In the genomic region with DNA sequence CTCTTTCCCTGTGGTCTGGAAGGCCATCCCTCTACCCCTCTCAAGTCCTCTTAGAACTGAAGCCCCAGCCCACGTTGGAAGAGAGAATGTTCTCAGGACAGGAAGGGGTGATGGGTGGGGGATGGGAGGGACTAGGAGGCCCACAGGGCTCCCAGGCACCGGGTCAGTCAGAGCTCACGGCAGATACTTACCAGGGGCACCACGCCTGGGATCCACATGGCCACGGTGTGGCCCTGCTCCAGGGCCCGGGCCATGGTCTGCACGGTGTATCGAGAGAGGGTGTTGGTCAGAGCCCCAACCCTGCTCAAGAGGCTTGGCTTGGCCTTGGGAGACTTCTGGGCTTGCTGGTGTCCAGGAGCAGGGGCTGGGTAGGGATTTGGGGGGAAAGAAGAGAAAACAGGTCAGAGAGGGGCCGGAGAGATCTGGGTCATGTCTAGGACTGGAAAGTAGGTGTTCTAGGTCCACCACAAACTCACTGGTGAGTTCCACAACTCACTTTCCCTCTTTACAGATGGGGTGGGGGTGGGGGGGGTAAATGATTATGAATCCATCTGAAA, we compare ENCODE assay signal across 26 cellular contexts. TPM values are rescaled to one million over a fixed set of nuclear protein-coding genes. Genes with fewer than 3 reads are reported as not detected.
"Had no signal": no experiment of that assay in that cellular context is flagged by ENCODE, and none has a peak within 500 bp of the region (broad histone marks: within the 10 kb centered on the region; RNA-seq: fewer than 3 reads in every experiment).

No MANE protein-coding gene starts in this region.

- DNase-seq: head of caudate nucleus; hippocampal formation; kidney glomerular epithelial cell; left colon; left ventricle myocardium inferior; midbrain; mucosa of descending colon; naive thymus-derived CD4-positive, alpha-beta T cell; occipital lobe; ovary; stimulated activated CD4-positive, alpha-beta T cell treated with anti-CD3 and anti-CD28 coated beads, Interleukin-4, amount 100 ng/mL, for 24 hours; stimulated activated naive CD4-positive, alpha-beta T cell; substantia nigra had no signal

- H3K36me3 ChIP-seq: left ventricle myocardium inferior, neutrophil, ovary, right atrium auricular region, tibial nerve, upper lobe of left lung, vagina had no signal

- H3K9me3 ChIP-seq: left ventricle myocardium inferior, mucosa of descending colon, neutrophil, ovary, right atrium auricular region, tibial nerve, upper lobe of left lung, vagina had no signal

- H3K27me3 ChIP-seq: ovary, right atrium auricular region, tibial nerve, upper lobe of left lung, vagina had no signal

- H3K4me3 ChIP-seq: left ventricle myocardium inferior, lung, mucosa of descending colon, ovary, right atrium auricular region, skin epidermis, tibial nerve, upper lobe of left lung, vagina had no signal

- H3K27ac ChIP-seq: left ventricle myocardium inferior, neutrophil, ovary, right atrium auricular region, skin epidermis, tibial nerve, upper lobe of left lung, vagina had no signal

- ATAC-seq: left colon; mucosa of descending colon; naive thymus-derived CD4-positive, alpha-beta T cell; natural killer cell treated with Interleukin-12 subunit alpha and Interleukin-12 subunit beta and Interleukin-15 and Interleukin-18, amount 100 ng/mL, for 72 hours; sciatic nerve; stimulated activated effector memory CD8-positive, alpha-beta T cell treated with anti-CD3 and anti-CD28 coated beads, Interleukin-12 subunit alpha, Interleukin-12 subunit beta, amount 100 ng/mL, for 72 hours had no signal

RNA-seq across cellular contexts. Expression of gene PLIN1, which starts 9.8 kb away (rescaled TPM):
- polyA plus RNA-seq: neural cell had no signal

RNA-seq across cellular contexts. Expression of gene KIF7, which starts 14.1 kb away (rescaled TPM):
- polyA plus RNA-seq: naive thymus-derived CD4-positive, alpha-beta T cell had no signal

RNA-seq across cellular contexts. Expression of gene WDR93, which starts 21.2 kb away (rescaled TPM):
- total RNA-seq: left colon; left ventricle myocardium inferior; myocyte; natural killer cell treated with Interleukin-12 subunit alpha and Interleukin-12 subunit beta and Interleukin-15 and Interleukin-18, amount 100 ng/mL, for 72 hours; sciatic nerve; urinary bladder; vagina had no signal
- polyA plus RNA-seq: naive thymus-derived CD4-positive, alpha-beta T cell had no signal
